38 cellular contexts compared by ENCODE assay signal in the genomic region with DNA sequence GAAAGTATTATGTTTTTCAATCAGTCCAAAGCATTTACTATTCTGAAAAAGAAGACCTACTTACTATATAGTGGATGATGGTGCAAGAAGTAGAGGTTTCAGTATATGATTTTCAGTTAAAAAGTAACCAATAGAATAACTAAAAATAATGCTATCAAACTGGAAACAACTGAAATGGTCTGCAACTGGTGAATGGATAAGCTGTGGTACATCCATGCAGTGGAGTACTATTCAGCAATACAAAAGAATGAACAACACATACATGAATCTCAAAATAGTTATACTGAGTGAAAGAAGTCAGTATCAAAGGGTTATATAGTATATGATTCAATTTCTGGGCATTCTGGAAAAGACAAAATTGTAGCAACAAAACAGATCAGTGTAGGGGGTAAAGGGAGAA. TPM values are rescaled to one million over a fixed set of nuclear protein-coding genes. Genes with fewer than 3 reads are reported as not detected.
"Had no signal": no experiment of that assay in that cellular context is flagged by ENCODE, and none has a peak within 500 bp of the region (broad histone marks: within the 10 kb centered on the region; RNA-seq: fewer than 3 reads in every experiment).

No MANE protein-coding gene starts in this region.

- H3K4me3 Mint-ChIP-seq: activated B cell treated with CpG ODN at 0.5 μM for 24 hours; activated CD4-positive, alpha-beta memory T cell treated with anti-CD3 and anti-CD28 coated beads for 36 hours; activated CD4-positive, alpha-beta T cell treated with anti-CD3 and anti-CD28 coated beads for 36 hours; activated CD4-positive, alpha-beta T cell treated with anti-CD3 and anti-CD28 coated beads, Interleukin-2, amount 10 ng/mL, durations not matched to agents 24 days and 14 days; activated CD8-positive, alpha-beta memory T cell treated with anti-CD3 and anti-CD28 coated beads, Interleukin-2, amount 10 ng/mL, durations not matched to agents 7 days and 5 days; activated CD8-positive, alpha-beta T cell treated with anti-CD3 and anti-CD28 coated beads, Interleukin-2, amount 10 ng/mL, durations not matched to agents 7 days and 5 days; activated naive CD4-positive, alpha-beta T cell treated with anti-CD3 and anti-CD28 coated beads for 36 hours; activated naive CD4-positive, alpha-beta T cell treated with anti-CD3 and anti-CD28 coated beads, Interleukin-2, amount 50 U/mL, for 24 hours; activated naive CD8-positive, alpha-beta T cell treated with anti-CD3 and anti-CD28 coated beads for 36 hours; activated naive CD8-positive, alpha-beta T cell treated with anti-CD3 and anti-CD28 coated beads, Interleukin-2, amount 50 U/mL, for 24 hours; activated T-helper 1 cell treated with anti-CD3 and anti-CD28 coated beads, Interleukin-12 subunit alpha, Interleukin-12 subunit beta, Interleukin-2, Interleukin-4 antibody, amounts not matched to agents 30 ng/mL and 10 ng/mL and 1 ng/mL, durations not matched to agents 14 hours and 24 hours and 36 hours; central memory CD8-positive, alpha-beta T cell; effector memory CD8-positive, alpha-beta T cell; T-helper 1 cell treated with Interleukin-12 subunit alpha and Interleukin-12 subunit beta and Interleukin-4 antibody, amounts not matched to agents 30 μg/mL and 1 μg/mL, for 36 hours; T-helper 2 cell treated with Interferon-gamma antibody and Interleukin-4, amounts not matched to agents 5 μg/mL and 100 μg/mL, for 36 hours had no signal

- DNase-seq: activated B cell treated with CpG ODN at 0.5 μM for 24 hours; activated CD4-positive, alpha-beta memory T cell treated with anti-CD3 and anti-CD28 coated beads for 36 hours; activated CD4-positive, alpha-beta T cell treated with anti-CD3 and anti-CD28 coated beads for 36 hours; activated CD4-positive, alpha-beta T cell treated with anti-CD3 and anti-CD28 coated beads, Interleukin-2, amount 10 ng/mL, durations not matched to agents 24 days and 14 days; activated CD4-positive, CD25-positive, alpha-beta regulatory T cell treated with anti-CD3 and anti-CD28 coated beads, Interleukin-2, amount 50 U/mL, for 72 hours; activated CD8-positive, alpha-beta memory T cell treated with anti-CD3 and anti-CD28 coated beads, Interleukin-2, amount 10 ng/mL, durations not matched to agents 7 days and 5 days; activated CD8-positive, alpha-beta memory T cell treated with anti-CD3 and anti-CD28 coated beads, Interleukin-2, amount 50 U/mL, for 4 hours; activated CD8-positive, alpha-beta T cell treated with anti-CD3 and anti-CD28 coated beads, Interleukin-2, amount 10 ng/mL, durations not matched to agents 7 days and 5 days; activated effector memory CD4-positive, alpha-beta T cell treated with anti-CD3 and anti-CD28 coated beads, Interleukin-2, amount 50 U/mL, for 16 hours; activated naive CD4-positive, alpha-beta T cell treated with anti-CD3 and anti-CD28 coated beads for 36 hours; activated naive CD8-positive, alpha-beta T cell treated with anti-CD3 and anti-CD28 coated beads for 36 hours; activated naive CD8-positive, alpha-beta T cell treated with anti-CD3 and anti-CD28 coated beads, Interleukin-2, amount 50 U/mL, for 24 hours; activated T-cell treated with anti-CD3 and anti-CD28 coated beads, Interleukin-2, amount 50 U/mL, for 1 hour; activated T-cell treated with anti-CD3 and anti-CD28 coated beads, Interleukin-2, amount 50 U/mL, for 48 hours; adrenal gland; brain microvascular endothelial cell; cortex of kidney; dermis blood vessel endothelial cell; effector CD4-positive, alpha-beta T cell; effector memory CD8-positive, alpha-beta T cell; erythroblast; foreskin keratinocyte; gastrocnemius medialis; glutamatergic neuron; heart left ventricle; T1000; WERI-Rb-1 had no signal

- H3K9me3 ChIP-seq: adrenal gland, ascending aorta, esophagus muscularis mucosa had no signal

- ATAC-seq: activated CD4-positive, alpha-beta T cell treated with anti-CD3 and anti-CD28 coated beads for 36 hours; activated CD8-positive, alpha-beta memory T cell treated with anti-CD3 and anti-CD28 coated beads, Interleukin-2, amount 10 ng/mL, durations not matched to agents 7 days and 5 days; activated CD8-positive, alpha-beta T cell treated with anti-CD3 and anti-CD28 coated beads, Interleukin-2, amount 10 ng/mL, durations not matched to agents 7 days and 5 days; activated naive CD8-positive, alpha-beta T cell treated with anti-CD3 and anti-CD28 coated beads, Interleukin-2, amount 50 U/mL, for 24 hours; effector memory CD8-positive, alpha-beta T cell; foreskin keratinocyte; gastrocnemius medialis; heart left ventricle had no signal

- H3K27ac Mint-ChIP-seq: activated B cell treated with CpG ODN at 0.5 μM for 24 hours; activated CD4-positive, alpha-beta memory T cell treated with anti-CD3 and anti-CD28 coated beads for 36 hours; activated CD4-positive, alpha-beta T cell treated with anti-CD3 and anti-CD28 coated beads for 36 hours; activated CD4-positive, alpha-beta T cell treated with anti-CD3 and anti-CD28 coated beads, Interleukin-2, amount 10 ng/mL, durations not matched to agents 24 days and 14 days; activated CD8-positive, alpha-beta memory T cell treated with anti-CD3 and anti-CD28 coated beads, Interleukin-2, amount 10 ng/mL, durations not matched to agents 7 days and 5 days; activated CD8-positive, alpha-beta T cell treated with anti-CD3 and anti-CD28 coated beads, Interleukin-2, amount 10 ng/mL, durations not matched to agents 7 days and 5 days; activated naive CD4-positive, alpha-beta T cell treated with anti-CD3 and anti-CD28 coated beads for 36 hours; activated naive CD4-positive, alpha-beta T cell treated with anti-CD3 and anti-CD28 coated beads, Interleukin-2, amount 50 U/mL, for 24 hours; activated naive CD8-positive, alpha-beta T cell treated with anti-CD3 and anti-CD28 coated beads for 36 hours; activated naive CD8-positive, alpha-beta T cell treated with anti-CD3 and anti-CD28 coated beads, Interleukin-2, amount 50 U/mL, for 24 hours; activated T-helper 1 cell treated with anti-CD3 and anti-CD28 coated beads, Interleukin-12 subunit alpha, Interleukin-12 subunit beta, Interleukin-2, Interleukin-4 antibody, amounts not matched to agents 30 ng/mL and 10 ng/mL and 1 ng/mL, durations not matched to agents 14 hours and 24 hours and 36 hours; activated T-helper 2 cell treated with anti-CD3 and anti-CD28 coated beads, Interferon-gamma antibody, Interleukin-2, Interleukin-4, amounts not matched to agents 10 μg/mL and 5 μg/mL and 100 μg/mL, durations not matched to agents 14 hours and 24 hours and 36 hours; effector memory CD8-positive, alpha-beta T cell; T-helper 1 cell treated with Interleukin-12 subunit alpha and Interleukin-12 subunit beta and Interleukin-4 antibody, amounts not matched to agents 30 μg/mL and 1 μg/mL, for 36 hours; T-helper 2 cell treated with Interferon-gamma antibody and Interleukin-4, amounts not matched to agents 5 μg/mL and 100 μg/mL, for 36 hours had no signal

- H3K4me3 ChIP-seq: adrenal gland, ascending aorta, esophagus muscularis mucosa, gastrocnemius medialis, heart left ventricle had no signal

- H3K27me3 ChIP-seq: ascending aorta, brain microvascular endothelial cell, foreskin keratinocyte, gastrocnemius medialis had no signal

- H3K27me3 Mint-ChIP-seq: activated CD8-positive, alpha-beta memory T cell treated with anti-CD3 and anti-CD28 coated beads, Interleukin-2, amount 10 ng/mL, durations not matched to agents 7 days and 5 days had no signal

- H3K27ac ChIP-seq: adrenal gland, ascending aorta, brain microvascular endothelial cell, esophagus muscularis mucosa, foreskin keratinocyte, gastrocnemius medialis, heart left ventricle, WERI-Rb-1 had no signal

- H3K4me1 Mint-ChIP-seq: activated B cell treated with CpG ODN at 0.5 μM for 24 hours; central memory CD8-positive, alpha-beta T cell had no signal

- H3K4me1 ChIP-seq: adrenal gland, gastrocnemius medialis had no signal

- H3K36me3 ChIP-seq: adrenal gland, ascending aorta, brain microvascular endothelial cell, esophagus muscularis mucosa, gastrocnemius medialis, heart left ventricle, WERI-Rb-1 had no signal

- H3K36me3 Mint-ChIP-seq: activated CD4-positive, alpha-beta memory T cell treated with anti-CD3 and anti-CD28 coated beads for 36 hours; activated naive CD4-positive, alpha-beta T cell treated with anti-CD3 and anti-CD28 coated beads, Interleukin-2, amount 50 U/mL, for 24 hours had no signal

RNA-seq across cellular contexts. Expression of a gene that starts 55.9 kb away (rescaled TPM):
- total RNA-seq: activated B cell treated with CpG ODN at 0.5 μM for 24 hours; activated CD4-positive, alpha-beta T cell treated with anti-CD3 and anti-CD28 coated beads, Interleukin-2, amount 10 ng/mL, durations not matched to agents 24 days and 14 days; activated CD8-positive, alpha-beta memory T cell treated with anti-CD3 and anti-CD28 coated beads for 36 hours; activated CD8-positive, alpha-beta memory T cell treated with anti-CD3 and anti-CD28 coated beads, Interleukin-2, amount 10 ng/mL, durations not matched to agents 7 days and 5 days; activated CD8-positive, alpha-beta T cell treated with anti-CD3 and anti-CD28 coated beads, Interleukin-2, amount 10 ng/mL, durations not matched to agents 7 days and 5 days; activated naive CD4-positive, alpha-beta T cell treated with anti-CD3 and anti-CD28 coated beads for 36 hours; activated naive CD8-positive, alpha-beta T cell treated with anti-CD3 and anti-CD28 coated beads for 36 hours; activated T-helper 1 cell treated with anti-CD3 and anti-CD28 coated beads, Interleukin-12 subunit alpha, Interleukin-12 subunit beta, Interleukin-2, Interleukin-4 antibody, amounts not matched to agents 30 ng/mL and 10 ng/mL and 1 ng/mL, durations not matched to agents 14 hours and 24 hours and 36 hours; activated T-helper 2 cell treated with anti-CD3 and anti-CD28 coated beads, Interferon-gamma antibody, Interleukin-2, Interleukin-4, amounts not matched to agents 10 μg/mL and 5 μg/mL and 100 μg/mL, durations not matched to agents 14 hours and 24 hours and 36 hours; adrenal gland; ascending aorta; cardiac septum; cerebellum; dermis blood vessel endothelial cell; esophagus muscularis mucosa; gastrocnemius medialis had no signal
- polyA plus RNA-seq: adrenal gland, heart left ventricle had no signal
